In genomic region chr12:125178222-125178621, GRCh38 we compare ENCODE assay signal across 19 cellular contexts. TPM values are rescaled to one million over a fixed set of nuclear protein-coding genes. Genes with fewer than 3 reads are reported as not detected.
DNase-seq lines count a peak whose midpoint lies in the region; ATAC-seq, FAIRE-seq and TF ChIP-seq lines count a peak whose summit lies in the region.
"Had no signal": no experiment of that assay in that cellular context is flagged by ENCODE, and none has a peak within 500 bp of the region (broad histone marks: within the 10 kb centered on the region; RNA-seq: fewer than 3 reads in every experiment).

No MANE protein-coding gene starts in this region.

- H3K4me1 ChIP-seq in HepG2 (ENCODE audit: insufficient read depth, low read length) (no peaks in the 10 kb centered on the region), right lobe of liver (no peaks in the 10 kb centered on the region)
- no peaks in the 10 kb centered on the region for H3K4me1 ChIP-seq in naive thymus-derived CD4-positive, alpha-beta T cell (ENCODE audit: control insufficient read depth in 2 of 2, insufficient read depth in 2 of 2, low read length in 2 of 2)

- no peak for TF ChIP-seq POLR2A in HepG2 (IDR thresholded peaks at IDR 0.05; ENCODE audit: insufficient read depth in 1 of 2, low read depth in 2 of 2, low read length in 2 of 2)
- no peak for TF ChIP-seq POLR2A in right lobe of liver (IDR thresholded peaks at IDR 0.05)

- H3K4me1 Mint-ChIP-seq in stimulated activated effector memory CD8-positive, alpha-beta T cell treated with anti-CD3 and anti-CD28 coated beads, Interleukin-12 subunit alpha, Interleukin-12 subunit beta, amount 100 ng/mL, for 72 hours, result peaks cover 4% of the 10 kb centered on the region
- peaks cover 0 to 2% (median 1%) of the 10 kb centered on the region in 7 donors for H3K4me1 Mint-ChIP-seq in naive thymus-derived CD4-positive, alpha-beta T cell
- peaks cover 4% of the 10 kb centered on the region for H3K4me1 Mint-ChIP-seq in activated CD4-positive, alpha-beta memory T cell treated with anti-CD3 and anti-CD28 coated beads, Interleukin-2, amount 10 ng/mL, durations not matched to agents 7 days and 5 days

- FAIRE-seq in HepG2 (lab: Jason Lieb, UNC), result no peak

- TF ChIP-seq CTCF in HepG2 (CRISPR knock-in tag; IDR thresholded peaks at IDR 0.05), result no peak
- no peak for TF ChIP-seq CTCF in right lobe of liver (IDR thresholded peaks at IDR 0.05)
- no peak for TF ChIP-seq CTCF in SU-DHL-6 (IDR thresholded peaks at IDR 0.05; ENCODE audit: insufficient read depth, low read length, poor library complexity, severe bottlenecking)

- H3K9me3 Mint-ChIP-seq in stimulated activated effector memory CD8-positive, alpha-beta T cell treated with anti-CD3 and anti-CD28 coated beads, Interleukin-12 subunit alpha, Interleukin-12 subunit beta, amount 100 ng/mL, for 72 hours, result peaks cover 3% of the 10 kb centered on the region
- H3K9me3 Mint-ChIP-seq in naive thymus-derived CD4-positive, alpha-beta T cell, result peaks cover 0 to 15% (median 2%) of the 10 kb centered on the region in 11 donors
- no peaks in the 10 kb centered on the region for H3K9me3 Mint-ChIP-seq in activated CD4-positive, alpha-beta memory T cell treated with anti-CD3 and anti-CD28 coated beads, Interleukin-2, amount 10 ng/mL, durations not matched to agents 7 days and 5 days

- WGBS in HepG2 (ENCODE audit: low lambda C conversion rate), result 8% methylated on average over 2 of the region's 2 CpGs
- 100% methylated on average over 1 of the region's 2 CpGs for WGBS in right lobe of liver (ENCODE audit: insufficient coverage, low coverage, low lambda C conversion rate, missing lambda C conversion rate)

- intact Hi-C loops in HepG2 (cut with micrococcal nuclease; ENCODE audit: unreplicated experiment) (no loop called here), right lobe of liver (cut with DNase I) (no loop called here)
- intact Hi-C loops in naive thymus-derived CD4-positive, alpha-beta T cell (cut with micrococcal nuclease), result no loop called here

- no peak for DNase-seq in HepG2 (ENCODE audit: low spot score)
- DNase-seq in right lobe of liver, result no peak
- DNase-seq in stimulated activated effector memory CD8-positive, alpha-beta T cell treated with anti-CD3 and anti-CD28 coated beads, Interleukin-12 subunit alpha, Interleukin-12 subunit beta, amount 100 ng/mL, for 72 hours (ENCODE audit: low spot score in 2 of 2), result no peak
- no peak for DNase-seq in glomerular visceral epithelial cell (ENCODE audit: extremely low spot score)
- DNase-seq in naive thymus-derived CD4-positive, alpha-beta T cell, result no peak
- no peak for DNase-seq in activated CD4-positive, alpha-beta memory T cell treated with anti-CD3 and anti-CD28 coated beads, Interleukin-2, amount 10 ng/mL, durations not matched to agents 7 days and 5 days
- DNase-seq: 8988T, AML-193, GDM1, GOT3, HCEC 1CT, NCI-H1694, NCI-H69, Peyer's patch, T-helper 1 cell had no signal

- H2AFZ ChIP-seq in HepG2 (ENCODE audit: low read length), result no peak overlapping the region
- peak overlapping the region; percentile 5 for H2AFZ ChIP-seq in SU-DHL-6 (ENCODE audit: low read depth, low read length, severe bottlenecking)

- no peaks in the 10 kb centered on the region for H3F3A ChIP-seq in SU-DHL-6 (ENCODE audit: insufficient read depth)

- ATAC-seq in HepG2 (no peak), right lobe of liver (no peak), HG03354 (IDR thresholded peaks at IDR 0.05; ENCODE audit: poor library complexity, severe bottlenecking, unreplicated experiment) (peak; percentile 55)
- ATAC-seq in stimulated activated effector memory CD8-positive, alpha-beta T cell treated with anti-CD3 and anti-CD28 coated beads, Interleukin-12 subunit alpha, Interleukin-12 subunit beta, amount 100 ng/mL, for 72 hours, result peak; percentile 17
- no peak for ATAC-seq in naive thymus-derived CD4-positive, alpha-beta T cell

- H4K20me1 ChIP-seq in HepG2 (ENCODE audit: insufficient read depth, low read length) (no peaks in the 10 kb centered on the region), SU-DHL-6 (ENCODE audit: low read depth, low read length) (no peaks in the 10 kb centered on the region)

- no peak overlapping the region for H3K27ac Mint-ChIP-seq in stimulated activated effector memory CD8-positive, alpha-beta T cell treated with anti-CD3 and anti-CD28 coated beads, Interleukin-12 subunit alpha, Interleukin-12 subunit beta, amount 100 ng/mL, for 72 hours
- no peak overlapping the region for H3K27ac Mint-ChIP-seq in naive thymus-derived CD4-positive, alpha-beta T cell
- no peak overlapping the region for H3K27ac Mint-ChIP-seq in activated CD4-positive, alpha-beta memory T cell treated with anti-CD3 and anti-CD28 coated beads, Interleukin-2, amount 10 ng/mL, durations not matched to agents 7 days and 5 days
- H3K27ac Mint-ChIP-seq: CD14-positive monocyte had no signal

- POLR2A ChIA-PET in HepG2 (lab: Yijun Ruan, JAX), result no interaction called here
- POLR2A ChIA-PET in naive thymus-derived CD4-positive, alpha-beta T cell (lab: Charles Lee), result no interaction called here
- POLR2A ChIA-PET in activated CD4-positive, alpha-beta memory T cell treated with anti-CD3 and anti-CD28 coated beads, Interleukin-2, amount 10 ng/mL, durations not matched to agents 7 days and 5 days (lab: Charles Lee), result no interaction called here

- no TSS peak for BruUV-seq in HepG2 (replicated peaks; lab: Mats Ljungman, UMichigan)

- no peak for TF ChIP-seq RAD21 in HepG2 (CRISPR knock-in tag; IDR thresholded peaks at IDR 0.05)

- CTCF ChIA-PET in HepG2 (lab: Yijun Ruan, JAX; ENCODE audit: low intra/inter-chr PET ratio, low total read pairs), result no interaction called here
- CTCF ChIA-PET in naive thymus-derived CD4-positive, alpha-beta T cell (lab: Charles Lee), result no interaction called here
- CTCF ChIA-PET in activated CD4-positive, alpha-beta memory T cell treated with anti-CD3 and anti-CD28 coated beads, Interleukin-2, amount 10 ng/mL, durations not matched to agents 7 days and 5 days (lab: Charles Lee), result no interaction called here

- H3K36me3 ChIP-seq in HepG2 (replicated peaks in 1 of 2; ENCODE audit: control insufficient read depth in 1 of 2, insufficient read depth in 2 of 2, low read length in 2 of 2) (no peaks in the 10 kb centered on the region), right lobe of liver (no peaks in the 10 kb centered on the region), SU-DHL-6 (ENCODE audit: low read length) (no peaks in the 10 kb centered on the region)
- no peaks in the 10 kb centered on the region for H3K36me3 ChIP-seq in naive thymus-derived CD4-positive, alpha-beta T cell (ENCODE audit: control insufficient read depth in 2 of 3, insufficient read depth in 3 of 3, low read length in 3 of 3)
- H3K36me3 ChIP-seq: Peyer's patch had no signal

- H3K27me3 Mint-ChIP-seq in naive thymus-derived CD4-positive, alpha-beta T cell, result peaks cover 22 to 57% (median 49%) of the 10 kb centered on the region in 5 donors
- peaks cover 18% of the 10 kb centered on the region for H3K27me3 Mint-ChIP-seq in activated CD4-positive, alpha-beta memory T cell treated with anti-CD3 and anti-CD28 coated beads, Interleukin-2, amount 10 ng/mL, durations not matched to agents 7 days and 5 days

- H3K9me3 ChIP-seq in HepG2 (ENCODE audit: low read length) (no peaks in the 10 kb centered on the region), right lobe of liver (no peaks in the 10 kb centered on the region), SU-DHL-6 (ENCODE audit: insufficient read depth, low read length) (no peaks in the 10 kb centered on the region)
- no peaks in the 10 kb centered on the region for H3K9me3 ChIP-seq in naive thymus-derived CD4-positive, alpha-beta T cell (ENCODE audit: control insufficient read depth in 2 of 3, low read length in 3 of 3)
- H3K9me3 ChIP-seq: Peyer's patch had no signal

- H3K9me2 ChIP-seq in SU-DHL-6 (replicated peaks; ENCODE audit: insufficient read depth, low read length), result no peaks in the 10 kb centered on the region

- no peaks in the 10 kb centered on the region for H3K79me2 ChIP-seq in HepG2 (ENCODE audit: insufficient read depth, low read length)
- H3K79me2 ChIP-seq in SU-DHL-6 (ENCODE audit: insufficient read depth, low read length), result no peaks in the 10 kb centered on the region

- H3K36me3 Mint-ChIP-seq in stimulated activated effector memory CD8-positive, alpha-beta T cell treated with anti-CD3 and anti-CD28 coated beads, Interleukin-12 subunit alpha, Interleukin-12 subunit beta, amount 100 ng/mL, for 72 hours, result no peaks in the 10 kb centered on the region
- H3K36me3 Mint-ChIP-seq in naive thymus-derived CD4-positive, alpha-beta T cell, result peaks cover 0 to 4% (median 0%) of the 10 kb centered on the region in 5 donors
- H3K36me3 Mint-ChIP-seq in activated CD4-positive, alpha-beta memory T cell treated with anti-CD3 and anti-CD28 coated beads, Interleukin-2, amount 10 ng/mL, durations not matched to agents 7 days and 5 days (ENCODE audit: low read depth), result no peaks in the 10 kb centered on the region
- H3K36me3 Mint-ChIP-seq: CD14-positive monocyte had no signal

- H3K4me3 ChIP-seq in HepG2 (replicated peaks in 1 of 3; ENCODE audit: insufficient read depth in 1 of 3, low read depth in 2 of 3, low read length in 3 of 3) (no peak overlapping the region), right lobe of liver (no peak overlapping the region), SU-DHL-6 (ENCODE audit: insufficient read depth, low read length, poor library complexity, severe bottlenecking) (no peak overlapping the region)
- H3K4me3 ChIP-seq in naive thymus-derived CD4-positive, alpha-beta T cell (ENCODE audit: low read length), result no peak overlapping the region
- H3K4me3 ChIP-seq: Peyer's patch had no signal

- no peak overlapping the region for H3K4me3 Mint-ChIP-seq in stimulated activated effector memory CD8-positive, alpha-beta T cell treated with anti-CD3 and anti-CD28 coated beads, Interleukin-12 subunit alpha, Interleukin-12 subunit beta, amount 100 ng/mL, for 72 hours
- no peak overlapping the region for H3K4me3 Mint-ChIP-seq in naive thymus-derived CD4-positive, alpha-beta T cell
- H3K4me3 Mint-ChIP-seq in activated CD4-positive, alpha-beta memory T cell treated with anti-CD3 and anti-CD28 coated beads, Interleukin-2, amount 10 ng/mL, durations not matched to agents 7 days and 5 days, result no peak overlapping the region
- H3K4me3 Mint-ChIP-seq: CD14-positive monocyte had no signal

- TF ChIP-seq EP300 in HepG2 (IDR thresholded peaks at IDR 0.05; ENCODE audit: low read depth in 2 of 2, low read length in 2 of 2) (no peak), HepG2 (CRISPR knock-in tag; IDR thresholded peaks at IDR 0.05; ENCODE audit: borderline replicate concordance) (no peak)

- in situ Hi-C loops in HepG2 (cut with HindIII; ENCODE audit: extremely low pct_ligation_motif_present, low pct_unique_long_range_greater_than_20kb), result no loop called here

- H3K27me3 ChIP-seq in HepG2 (ENCODE audit: control insufficient read depth in 1 of 2, insufficient read depth in 2 of 2, low read length in 2 of 2) (peaks cover 0 to 6% of the 10 kb centered on the region in 2 experiments; a peak in 2 of 5 replicates), right lobe of liver (no peaks in the 10 kb centered on the region), SU-DHL-6 (ENCODE audit: low read length) (no peaks in the 10 kb centered on the region)
- H3K27me3 ChIP-seq in naive thymus-derived CD4-positive, alpha-beta T cell (ENCODE audit: control insufficient read depth in 2 of 2, insufficient read depth in 2 of 2, low read length in 2 of 2), result peaks cover 0 to 1% of the 10 kb centered on the region in 2 donors
- H3K27me3 ChIP-seq: Peyer's patch had no signal

- H3K27ac ChIP-seq in HepG2 (ENCODE audit: extremely low read length, insufficient read depth, low read length), result no peak overlapping the region
- no peak overlapping the region for H3K27ac ChIP-seq in right lobe of liver
- no peak overlapping the region for H3K27ac ChIP-seq in SU-DHL-6 (ENCODE audit: low read depth, low read length)
- H3K27ac ChIP-seq in naive thymus-derived CD4-positive, alpha-beta T cell (ENCODE audit: low read depth, low read length), result no peak overlapping the region
- H3K27ac ChIP-seq: KMS-11, Peyer's patch had no signal

- H3K9ac ChIP-seq in HepG2 (ENCODE audit: insufficient read depth, low read depth, low read length) (no peak overlapping the region), SU-DHL-6 (ENCODE audit: low read length) (no peak overlapping the region)
- H3K9ac ChIP-seq: KMS-11 had no signal

- H3K4me2 ChIP-seq in HepG2 (ENCODE audit: low read depth, low read length) (no peak overlapping the region), SU-DHL-6 (ENCODE audit: low read depth, low read length, poor library complexity, severe bottlenecking) (no peak overlapping the region)
- H3K4me2 ChIP-seq: KMS-11 had no signal

RNA-seq across cellular contexts. Expression of gene TMEM132B, which starts 8.0 kb away (rescaled TPM):
- total RNA-seq in HepG2 (2016; rRNA removed; fragmentation: Illumina TruSeq; extraction: Trizol) (0.01 and 0.02 TPM in 2 replicates), right lobe of liver (under 1 TPM in 5 of 6 experiments, not detected in 1; under 0.01 to 0.12 (median 0.02) TPM)
- total RNA-seq in HepG2 (2016; cell fraction: cytosol; rRNA removed; fragmentation: Illumina TruSeq; extraction: Trizol; ENCODE audit: low read depth), result not detected in 2 replicates
- total RNA-seq in HepG2 (2016; cell fraction: insoluble cytoplasmic fraction; rRNA removed; fragmentation: Illumina TruSeq; extraction: Trizol), result 0.11 TPM in 1 of 2 replicates, not detected in the other
- 0.14 TPM in 1 of 2 replicates, not detected in the other for total RNA-seq in HepG2 (2016; cell fraction: membrane; rRNA removed; fragmentation: Illumina TruSeq; extraction: Trizol)
- 0.34 and 0.85 TPM in 2 replicates for total RNA-seq in HepG2 (2016; cell fraction: nucleus; rRNA removed; fragmentation: Illumina TruSeq; extraction: Trizol)
- polyA plus RNA-seq in HepG2 (2011; rRNA removed), result 0.03 TPM in 1 of 2 replicates, not detected in the other
- polyA plus RNA-seq in HepG2 (2011; cell fraction: cytosol; rRNA removed), result 0.01 and 0.03 TPM in 2 replicates
- 0.05 and 0.19 TPM in 2 replicates for polyA plus RNA-seq in HepG2 (2011; cell fraction: nucleus; rRNA removed)
- polyA plus RNA-seq in HepG2 (2012), result 0.04 and 0.12 TPM in 2 replicates
- not detected in 2 replicates for polyA plus RNA-seq in HepG2 (2016; cell fraction: cytosol; fragmentation: Illumina TruSeq; extraction: Trizol; ENCODE audit: low read depth)
- not detected in 2 replicates for polyA plus RNA-seq in HepG2 (2016; cell fraction: insoluble cytoplasmic fraction; fragmentation: Illumina TruSeq; extraction: Trizol; ENCODE audit: low read depth)
- not detected in 2 replicates for polyA plus RNA-seq in HepG2 (2016; cell fraction: membrane; fragmentation: Illumina TruSeq; extraction: Trizol; ENCODE audit: low read depth)
- 0.12 TPM in 1 of 2 replicates, not detected in the other for polyA plus RNA-seq in HepG2 (2016; cell fraction: nucleus; fragmentation: Illumina TruSeq; extraction: Trizol; ENCODE audit: insufficient read depth, low read depth)
- 0.36 TPM in 1 of 2 replicates, not detected in the other for polyA minus RNA-seq in HepG2 (2011; rRNA and poly(A)+ RNA removed; ENCODE audit: low replicate concordance)
- not detected in 2 replicates for polyA minus RNA-seq in HepG2 (2011; cell fraction: cytosol; rRNA and poly(A)+ RNA removed)
- polyA minus RNA-seq in HepG2 (2011; cell fraction: nucleus; rRNA and poly(A)+ RNA removed), result 0.13 and 0.25 TPM in 2 replicates
- not detected for total RNA-seq in naive thymus-derived CD4-positive, alpha-beta T cell
- not detected for polyA plus RNA-seq in naive thymus-derived CD4-positive, alpha-beta T cell
- total RNA-seq in activated CD4-positive, alpha-beta memory T cell treated with anti-CD3 and anti-CD28 coated beads, Interleukin-2, amount 10 ng/mL, durations not matched to agents 7 days and 5 days, result not detected
- polyA plus RNA-seq: CD14-positive monocyte had no signal

Comparison
In these comparisons a context has a peak if more than half of its experiments do, and no peak if none do; other contexts are left out.
1. ATAC-seq: peak in HG03354 (single experiment) and stimulated activated effector memory CD8-positive, alpha-beta T cell treated with anti-CD3 and anti-CD28 coated beads, Interleukin-12 subunit alpha, Interleukin-12 subunit beta, amount 100 ng/mL, for 72 hours (single experiment); none in HepG2 (single experiment), right lobe of liver (0 of 4) and naive thymus-derived CD4-positive, alpha-beta T cell (single experiment).